In genomic region chr6:90304308-90304707, GRCh38 we compare ENCODE assay signal across 21 cellular contexts. TPM values are rescaled to one million over a fixed set of nuclear protein-coding genes. Genes with fewer than 3 reads are reported as not detected.
DNase-seq lines count a peak whose midpoint lies in the region; ATAC-seq, FAIRE-seq and TF ChIP-seq lines count a peak whose summit lies in the region.
"Had no signal": no experiment of that assay in that cellular context is flagged by ENCODE, and none has a peak within 500 bp of the region (broad histone marks: within the 10 kb centered on the region; RNA-seq: fewer than 3 reads in every experiment).

No MANE protein-coding gene starts in this region.

- no peak overlapping the region for H2BK5ac ChIP-seq in H1 (ENCODE audit: low read depth, low read length)

- H3K56ac ChIP-seq in H1 (replicated peaks; ENCODE audit: insufficient read length, low read depth, low read length), result no peak overlapping the region

- H3K9me3 ChIP-seq in H1 (ENCODE audit: insufficient read depth in 2 of 2, low read depth in 1 of 2, low read length in 1 of 2), result no peaks in the 10 kb centered on the region
- H3K9me3 ChIP-seq: upper lobe of right lung had no signal

- no peak overlapping the region for H3K18ac ChIP-seq in H1 (ENCODE audit: extremely low read depth, low read length)

- POLR2A ChIA-PET in H1 (lab: Charles Lee; ENCODE audit: partially characterized antibody), result no interaction called here

- no peak overlapping the region for H2BK15ac ChIP-seq in H1 (ENCODE audit: low read length)

- no peaks in the 10 kb centered on the region for H3K79me1 ChIP-seq in H1 (ENCODE audit: low read depth, low read length)

- no peaks in the 10 kb centered on the region for H4K20me1 ChIP-seq in H1 (replicated peaks in 1 of 2; ENCODE audit: control insufficient read depth in 1 of 2, insufficient read depth in 2 of 2, low read length in 2 of 2)

- CTCF ChIA-PET in H1 (lab: Charles Lee; ENCODE audit: partially characterized antibody), result interaction anchor here (0.6 to 2.3 kb wide), 8 partner anchors 12 to 364 kb away, joined by 3 to 9 read pairs (median 4); no protein-coding TSS in a partner anchor

- peak; percentile 53 for ATAC-seq in GM19397 (IDR thresholded peaks at IDR 0.05; ENCODE audit: unreplicated experiment)
- ATAC-seq in HG03354 (IDR thresholded peaks at IDR 0.05; ENCODE audit: poor library complexity, severe bottlenecking, unreplicated experiment), result peak; percentile 88
- peak; percentile 87 to 90 for ATAC-seq in stimulated activated naive B cell treated with anti-CD40 and anti-IgM and Interleukin-4, amounts not matched to agents 10 μg/mL and 1 μg/mL and 100 μg/mL, for 72 hours (replicated peaks)
- no peak for ATAC-seq in left lobe of liver
- ATAC-seq: activated CD8-positive, alpha-beta T cell treated with anti-CD3 and anti-CD28 coated beads for 36 hours; HepG2; upper lobe of right lung had no signal

- peak overlapping the region in 1 of 2 donors; percentile 4 for H3K4me3 Mint-ChIP-seq in stimulated activated naive B cell treated with anti-CD40 and anti-IgM and Interleukin-4, amounts not matched to agents 10 μg/mL and 1 μg/mL and 100 μg/mL, for 72 hours
- H3K4me3 Mint-ChIP-seq: activated CD8-positive, alpha-beta T cell treated with anti-CD3 and anti-CD28 coated beads for 36 hours; activated T-cell treated with anti-CD3 and anti-CD28 coated beads, Interleukin-2, amount 50 U/mL, for 24 hours; T-helper 2 cell treated with Interferon-gamma antibody and Interleukin-4, amounts not matched to agents 5 μg/mL and 100 μg/mL, for 36 hours had no signal

- H3K4me2 ChIP-seq in H1 (ENCODE audit: insufficient read depth in 1 of 2, low read depth in 2 of 2, low read length in 2 of 2), result no peak overlapping the region
- H3K4me2 ChIP-seq: hepatocyte had no signal

- no peak overlapping the region for H3K27ac ChIP-seq in H1 (ENCODE audit: low read depth, low read length)
- H3K27ac ChIP-seq: cardiac muscle cell, hepatocyte, upper lobe of right lung had no signal

- no peak overlapping the region for H3K9ac ChIP-seq in H1 (replicated peaks in 1 of 4; ENCODE audit: extremely low read depth in 1 of 4, low read depth in 3 of 4, low read length in 3 of 4)

- 0 out of 2 replicates have a peak overlapping the region, but pooled peaks have one; percentile 26 for H2AFZ ChIP-seq in H1 (ENCODE audit: low read length)
- H2AFZ ChIP-seq: hepatocyte had no signal

- no peak overlapping the region for H4K91ac ChIP-seq in H1 (replicated peaks; ENCODE audit: insufficient read length, low read length)

- H3K23ac ChIP-seq in H1 (ENCODE audit: insufficient read length), result no peak overlapping the region

- DNase-seq in H1 (ENCODE audit: low read depth in 1 of 2, low spot score in 2 of 2), result no peak
- DNase-seq in stimulated activated naive B cell treated with anti-CD40 and anti-IgM and Interleukin-4, amounts not matched to agents 10 μg/mL and 1 μg/mL and 100 μg/mL, for 72 hours, result no peak
- DNase-seq in cardiac septum (ENCODE audit: low spot score), result no peak
- no peak for DNase-seq in NCI-H446 (lab: John Stamatoyannopoulos, UW)
- DNase-seq in left lobe of liver (ENCODE audit: low spot score), result no peak
- DNase-seq: activated CD8-positive, alpha-beta T cell treated with anti-CD3 and anti-CD28 coated beads for 36 hours; activated naive CD4-positive, alpha-beta T cell treated with Interleukin-2 at 50 U/mL for 16 hours; activated T-cell treated with anti-CD3 and anti-CD28 coated beads, Interleukin-2, amount 50 U/mL, for 24 hours; amygdala; dermis blood vessel endothelial cell; DMS79 treated with DMSO at 0.1 percent for 48 hours; NCI-H1436; NCI-H774; stimulated activated CD4-positive, alpha-beta T cell treated with anti-CD3 and anti-CD28 coated beads, Interleukin-4, amount 100 ng/mL, for 4 hours; upper lobe of right lung had no signal

- H3K79me2 ChIP-seq in H1 (ENCODE audit: control insufficient read depth in 1 of 2, insufficient read depth in 2 of 2, low read length in 2 of 2), result no peaks in the 10 kb centered on the region
- H3K79me2 ChIP-seq: hepatocyte had no signal

- H2BK12ac ChIP-seq in H1 (ENCODE audit: low read depth, low read length), result no peak overlapping the region

- H3K36me3 Mint-ChIP-seq in stimulated activated naive B cell treated with anti-CD40 and anti-IgM and Interleukin-4, amounts not matched to agents 10 μg/mL and 1 μg/mL and 100 μg/mL, for 72 hours, result peaks cover 0 to 3% of the 10 kb centered on the region in 2 donors

- H2AK5ac ChIP-seq in H1 (ENCODE audit: low read depth, low read length), result no peak overlapping the region

- no peak overlapping the region for H3K14ac ChIP-seq in H1 (ENCODE audit: insufficient read length)

- no peak for TF ChIP-seq RAD21 in H1 (IDR thresholded peaks at IDR 0.05 in 1 of 2, conservative IDR thresholded peaks at IDR 0.05 in 1 of 2; ENCODE audit: low read depth in 2 of 2, low read length in 2 of 2)

- H3K4me1 Mint-ChIP-seq in stimulated activated naive B cell treated with anti-CD40 and anti-IgM and Interleukin-4, amounts not matched to agents 10 μg/mL and 1 μg/mL and 100 μg/mL, for 72 hours, result peaks cover 40 to 65% of the 10 kb centered on the region in 2 donors

- TF ChIP-seq POLR2A in H1 (IDR thresholded peaks at IDR 0.05; ENCODE audit: control extremely low read depth in 1 of 2, low read depth in 2 of 2, low read length in 2 of 2), result no peak

- H4K8ac ChIP-seq in H1 (ENCODE audit: extremely low read depth, insufficient read depth, low read length), result no peak overlapping the region

- H3K23me2 ChIP-seq in H1 (ENCODE audit: low read depth, low read length), result no peaks in the 10 kb centered on the region

- H3K36me3 ChIP-seq in H1 (ENCODE audit: control insufficient read depth in 2 of 4, insufficient read depth in 4 of 4, low read length in 3 of 4), result no peaks in the 10 kb centered on the region
- H3K36me3 ChIP-seq: cardiac muscle cell, upper lobe of right lung had no signal

- H3K27me3 ChIP-seq in H1 (replicated peaks in 1 of 4; ENCODE audit: control insufficient read depth in 3 of 4, extremely low read depth in 1 of 4, insufficient read depth in 3 of 4, low read length in 3 of 4), result no peaks in the 10 kb centered on the region
- H3K27me3 ChIP-seq: cardiac muscle cell, upper lobe of right lung had no signal

- H4K5ac ChIP-seq in H1 (ENCODE audit: insufficient read length, low read depth, low read length), result no peak overlapping the region

- no peak overlapping the region for H3K4me3 ChIP-seq in H1 (ENCODE audit: extremely low read depth in 1 of 4, insufficient read depth in 2 of 4, low read depth in 3 of 4, low read length in 4 of 4)
- H3K4me3 ChIP-seq: cardiac muscle cell, hepatocyte, upper lobe of right lung had no signal

- H3K4me1 ChIP-seq in H1 (replicated peaks in 1 of 4; ENCODE audit: control insufficient read depth in 3 of 4, insufficient read depth in 4 of 4, low read length in 3 of 4), result no peaks in the 10 kb centered on the region
- H3K4me1 ChIP-seq: upper lobe of right lung had no signal

- no peak for FAIRE-seq in H1 (lab: Jason Lieb, UNC)
- FAIRE-seq: HepG2 had no signal

- H2BK120ac ChIP-seq in H1 (replicated peaks; ENCODE audit: low read depth, low read length), result no peak overlapping the region

- intact Hi-C loops in cardiac septum (cut with DNase I), result no loop called here

- no peak overlapping the region for H3K4ac ChIP-seq in H1 (replicated peaks; ENCODE audit: insufficient read length, low read depth, low read length)

- no peak for TF ChIP-seq CTCF in H1 (IDR thresholded peaks at IDR 0.05; ENCODE audit: control extremely low read depth in 1 of 3, insufficient read depth in 1 of 3, low read depth in 1 of 3, low read length in 3 of 3)

- H3K27me3 Mint-ChIP-seq in stimulated activated naive B cell treated with anti-CD40 and anti-IgM and Interleukin-4, amounts not matched to agents 10 μg/mL and 1 μg/mL and 100 μg/mL, for 72 hours, result no peaks in the 10 kb centered on the region

- WGBS in H1 (ENCODE audit: extremely low coverage in 1 of 2, insufficient coverage in 1 of 2, insufficient read length in 1 of 2, insufficient replicate concordance in 2 of 2, low coverage in 1 of 2, low lambda C conversion rate in 2 of 2, missing lambda C conversion rate in 1 of 2), 2 experiments, result 91% methylated on average over 5 of the region's 5 CpGs; no CpG with 5 or more reads in 1 of the 2 experiments

- no peak for TF ChIP-seq EP300 in H1 (IDR thresholded peaks at IDR 0.05; ENCODE audit: borderline replicate concordance in 1 of 2, low read depth in 2 of 2, low read length in 2 of 2)

- no peak overlapping the region for H2BK20ac ChIP-seq in H1 (ENCODE audit: low read length)

- H3K27ac Mint-ChIP-seq in stimulated activated naive B cell treated with anti-CD40 and anti-IgM and Interleukin-4, amounts not matched to agents 10 μg/mL and 1 μg/mL and 100 μg/mL, for 72 hours, result no peak overlapping the region
- H3K27ac Mint-ChIP-seq: activated CD8-positive, alpha-beta T cell treated with anti-CD3 and anti-CD28 coated beads for 36 hours; activated T-cell treated with anti-CD3 and anti-CD28 coated beads, Interleukin-2, amount 50 U/mL, for 24 hours; T-helper 2 cell treated with Interferon-gamma antibody and Interleukin-4, amounts not matched to agents 5 μg/mL and 100 μg/mL, for 36 hours had no signal

- H3K9me3 Mint-ChIP-seq in stimulated activated naive B cell treated with anti-CD40 and anti-IgM and Interleukin-4, amounts not matched to agents 10 μg/mL and 1 μg/mL and 100 μg/mL, for 72 hours, result no peaks in the 10 kb centered on the region
- H3K9me3 Mint-ChIP-seq: activated T-cell treated with anti-CD3 and anti-CD28 coated beads, Interleukin-2, amount 50 U/mL, for 24 hours; T-helper 2 cell treated with Interferon-gamma antibody and Interleukin-4, amounts not matched to agents 5 μg/mL and 100 μg/mL, for 36 hours had no signal

TF ChIP-seq in H1, 55 proteins besides CTCF, POLR2A, EP300 and RAD21 (continues in another document):
- no peak for TF ChIP-seq HDAC2 (IDR thresholded peaks at IDR 0.05; ENCODE audit: borderline replicate concordance in 1 of 2, low read depth in 2 of 2, low read length in 2 of 2)
- no peak for TF ChIP-seq SP1 (IDR thresholded peaks at IDR 0.05; ENCODE audit: low read depth, low read length)
- TF ChIP-seq PHF8 (conservative IDR thresholded peaks at IDR 0.05; ENCODE audit: low read depth, low read length), result no peak
- no peak for TF ChIP-seq CBX8 (IDR thresholded peaks at IDR 0.05; ENCODE audit: borderline replicate concordance, low read depth, low read length)
- no peak for TF ChIP-seq TAF7 (optimal IDR thresholded peaks at IDR 0.05; ENCODE audit: borderline replicate concordance, low read depth, low read length)
- TF ChIP-seq TEAD4 (IDR thresholded peaks at IDR 0.05; ENCODE audit: low read depth, low read length), result no peak

RNA-seq across cellular contexts. Expression of gene BACH2, which starts 7.7 kb away (rescaled TPM):
- 5.9 and 8.0 TPM in 2 replicates for total RNA-seq in H1 (2021; fragmentation: NEBNext Ultra II Directional; extraction: Animal tissue kit (Norgen Biotek cat#: 25700))
- 1.8 and 1.9 TPM in 2 replicates for polyA plus RNA-seq in H1 (2011; rRNA removed)
- polyA plus RNA-seq in H1 (2011; cell fraction: cytosol; rRNA removed), result 1.6 TPM
- polyA plus RNA-seq in H1 (2011; cell fraction: nucleus; rRNA removed), result 3.7 TPM
- 1.8 to 3.4 TPM (median 2.7 TPM) in 4 replicates for polyA plus RNA-seq in H1 (2012, experiment 1 of 2)
- 0.37 TPM for polyA plus RNA-seq in H1 (2012, experiment 2 of 2)
- polyA plus RNA-seq in H1 (2013, experiment 1 of 2), result 1.2 TPM
- 0.88 TPM for polyA plus RNA-seq in H1 (2013, experiment 2 of 2)
- 6.7 and 10.3 TPM in 2 replicates for polyA minus RNA-seq in H1 (2011; rRNA and poly(A)+ RNA removed)
- polyA minus RNA-seq in H1 (2011; cell fraction: cytosol; rRNA and poly(A)+ RNA removed), result 2.6 TPM
- 23.8 TPM for polyA minus RNA-seq in H1 (2011; cell fraction: nucleus; rRNA and poly(A)+ RNA removed)
- 8.4 TPM for total RNA-seq in cardiac septum
- total RNA-seq in left lobe of liver, result 3.1 TPM
- total RNA-seq: HepG2 had no signal
